Comparison of ENCODE assay signal across 1 cellular context in the genomic region with DNA sequence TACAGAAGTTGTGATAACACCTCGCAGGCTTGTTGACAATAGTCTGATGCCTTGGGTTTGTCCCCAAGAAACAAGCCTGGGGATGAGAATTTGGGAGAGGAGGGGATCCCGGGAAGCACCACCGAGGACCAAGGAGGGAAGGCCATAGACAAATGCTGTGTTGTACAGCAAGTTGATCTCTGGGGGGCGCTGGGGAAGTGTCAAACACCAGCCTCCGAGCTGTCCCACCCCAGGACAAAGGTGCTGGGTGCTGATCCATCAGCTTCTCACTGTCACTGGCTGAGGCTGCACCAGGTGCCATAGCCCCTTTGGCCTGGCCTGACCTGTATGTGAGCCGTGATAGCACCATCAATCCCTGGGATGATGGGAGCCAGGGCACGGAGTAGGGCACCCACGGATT.
TF ChIP-seq lines count a peak whose summit lies in the region.

No MANE protein-coding gene starts in this region.

TF ChIP-seq in HCT116, 20 proteins besides CTCF, POLR2A, EP300 and RAD21:
- TF ChIP-seq YY1 (IDR thresholded peaks at IDR 0.05; ENCODE audit: extremely low read depth, insufficient replicate concordance, low read depth, low read length) (no peak), CEBPB (IDR thresholded peaks at IDR 0.05; ENCODE audit: low read depth) (no peak), SIN3A (IDR thresholded peaks at IDR 0.05; ENCODE audit: low read depth) (no peak), EGR1 (IDR thresholded peaks at IDR 0.05; ENCODE audit: low read depth) (no peak), ZFX (IDR thresholded peaks at IDR 0.05) (no peak), SP1 (IDR thresholded peaks at IDR 0.05; ENCODE audit: low read depth) (no peak), JUND (IDR thresholded peaks at IDR 0.05) (no peak), CBX3 (IDR thresholded peaks at IDR 0.05; ENCODE audit: low read depth) (no peak), POLR2AphosphoS5 (IDR thresholded peaks at IDR 0.05; ENCODE audit: low read depth, low read length) (no peak), EZH2phosphoT487 (IDR thresholded peaks at IDR 0.05; ENCODE audit: borderline replicate concordance) (no peak)
- TF ChIP-seq, protein P1, sequence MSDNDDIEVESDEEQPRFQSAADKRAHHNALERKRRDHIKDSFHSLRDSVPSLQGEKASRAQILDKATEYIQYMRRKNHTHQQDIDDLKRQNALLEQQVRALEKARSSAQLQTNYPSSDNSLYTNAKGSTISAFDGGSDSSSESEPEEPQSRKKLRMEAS (IDR thresholded peaks at IDR 0.05) = no peak
